1 cellular context compared by ENCODE assay signal in genomic region chr2:127453392-127454171, GRCh38.
TF ChIP-seq lines count a peak whose summit lies in the region.

No MANE protein-coding gene starts in this region.

TF ChIP-seq in H1, 55 proteins besides CTCF, POLR2A, EP300 and RAD21:
- no peak for TF ChIP-seq YY1 (IDR thresholded peaks at IDR 0.05; ENCODE audit: low read depth, low read length)
- TF ChIP-seq TEAD4 (IDR thresholded peaks at IDR 0.05; ENCODE audit: low read depth, low read length): no peak
- TF ChIP-seq FOSL1 (IDR thresholded peaks at IDR 0.05; ENCODE audit: insufficient read depth, low read depth, low read length): no peak
- no peak for TF ChIP-seq TAF1 (IDR thresholded peaks at IDR 0.05; ENCODE audit: low read depth, low read length)
- TF ChIP-seq CBX8 (IDR thresholded peaks at IDR 0.05; ENCODE audit: borderline replicate concordance, low read depth, low read length): no peak
- no peak for TF ChIP-seq PHF8 (conservative IDR thresholded peaks at IDR 0.05; ENCODE audit: low read depth, low read length)
- no peak for TF ChIP-seq POU5F1 (IDR thresholded peaks at IDR 0.05; ENCODE audit: low read depth, low read length)
- TF ChIP-seq SUZ12 (IDR thresholded peaks at IDR 0.05; ENCODE audit: low read length): no peak
- no peak for TF ChIP-seq SIRT6 (IDR thresholded peaks at IDR 0.05; ENCODE audit: low read length)
- no peak for TF ChIP-seq JUND (IDR thresholded peaks at IDR 0.05; ENCODE audit: low read length)
